ENCODE assay signal across 24 cellular contexts in the genomic region with DNA sequence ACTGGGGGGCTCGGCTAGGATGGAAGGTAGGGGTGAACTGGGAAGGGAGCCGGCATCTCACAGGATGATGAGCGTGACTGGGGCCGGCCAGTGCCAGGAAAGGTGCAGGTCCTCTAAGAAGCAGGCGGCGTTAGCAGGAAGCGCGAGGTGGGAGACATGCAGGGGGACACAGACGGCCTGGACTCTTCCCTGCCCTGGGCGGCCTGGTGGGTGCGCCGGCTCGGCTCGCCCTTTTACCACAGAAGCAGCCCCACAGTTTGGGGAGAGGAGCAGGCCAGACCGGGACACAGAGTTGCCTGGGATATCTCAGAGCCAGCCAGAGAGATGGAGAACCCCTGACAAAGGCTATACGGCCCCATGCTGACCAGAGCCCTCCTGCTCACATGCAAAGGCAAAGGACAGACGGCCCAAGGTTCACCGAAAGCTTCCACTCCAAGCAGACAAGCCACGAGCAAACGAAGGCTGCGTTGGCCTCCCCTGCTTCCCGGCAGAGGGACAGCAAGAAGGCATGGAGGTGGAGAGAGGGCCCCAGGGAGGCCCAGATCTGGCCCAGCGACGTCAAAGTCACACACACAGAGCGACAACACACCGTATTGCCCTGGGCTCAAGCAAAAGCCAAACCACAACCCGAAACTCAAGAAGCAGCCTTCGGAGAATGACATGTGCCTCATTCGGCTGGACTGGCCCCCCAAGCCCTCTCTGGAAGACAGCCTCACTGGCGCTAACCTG. TPM values are rescaled to one million over a fixed set of nuclear protein-coding genes. Genes with fewer than 3 reads are reported as not detected.
DNase-seq lines count a peak whose midpoint lies in the region; ATAC-seq and TF ChIP-seq lines count a peak whose summit lies in the region.
"Had no signal": no experiment of that assay in that cellular context is flagged by ENCODE, and none has a peak within 500 bp of the region (broad histone marks: within the 10 kb centered on the region; RNA-seq: fewer than 3 reads in every experiment).

No MANE protein-coding gene starts in this region.

- DNase-seq in activated CD4-positive, alpha-beta memory T cell treated with anti-CD3 and anti-CD28 coated beads for 36 hours, result no peak
- no peak for DNase-seq in activated CD4-positive, alpha-beta memory T cell treated with anti-CD3 and anti-CD28 coated beads, Interleukin-2, amount 10 ng/mL, durations not matched to agents 7 days and 5 days
- no peak for DNase-seq in RWPE1 (ENCODE audit: low spot score)
- DNase-seq in endodermal cell, result no peak
- DNase-seq in progenitor cell of endocrine pancreas (ENCODE audit: low spot score, unreplicated experiment), result no peak
- no peak for DNase-seq in NCI-H2107 treated with DMSO at 0.1 percent for 48 hours (lab: John Stamatoyannopoulos, UW; ENCODE audit: unreplicated experiment)
- DNase-seq in activated CD8-positive, alpha-beta memory T cell treated with anti-CD3 and anti-CD28 coated beads, Interleukin-2, amount 50 U/mL, for 48 hours, result no peak
- DNase-seq: CD4-positive, CD25-positive, alpha-beta regulatory T cell; COR-L47; DMS 273 treated with DMSO at 0.1 percent for 48 hours; NCI-H1105 treated with DMSO at 0.1 percent for 48 hours; NCI-H1694; NCI-H2081 treated with DMSO at 0.1 percent for 48 hours; NCI-H510A treated with DMSO at 0.1 percent for 48 hours; NCI-H774; OCI-M1; SIG-M5 had no signal

- no peaks in the 10 kb centered on the region for H3K4me1 ChIP-seq in endodermal cell (ENCODE audit: control insufficient read depth, insufficient read depth, low read length)

- TF ChIP-seq CTCF in RWPE1 (conservative IDR thresholded peaks at IDR 0.05; ENCODE audit: low read depth), result no peak
- no peak for TF ChIP-seq CTCF in endodermal cell (conservative IDR thresholded peaks at IDR 0.05)
- no peak for TF ChIP-seq CTCF in progenitor cell of endocrine pancreas (IDR thresholded peaks at IDR 0.05; ENCODE audit: unreplicated experiment)

- intact Hi-C loops in activated CD4-positive, alpha-beta memory T cell treated with anti-CD3 and anti-CD28 coated beads for 36 hours (cut with micrococcal nuclease), result no loop called here

- peaks cover 4% of the 10 kb centered on the region for H3K36me3 ChIP-seq in endodermal cell (ENCODE audit: control insufficient read depth, insufficient read depth, low read length)

- ATAC-seq in GM18519 (IDR thresholded peaks at IDR 0.05; ENCODE audit: low FRiP score, unreplicated experiment), result no peak
- ATAC-seq: HCT116, SK-N-SH treated with all-trans-retinoic acid at 6 μM for 48 hours had no signal

- peak overlapping the region; percentile 66 for H3K27ac ChIP-seq in RWPE1
- H3K27ac ChIP-seq in endodermal cell (ENCODE audit: low read depth, low read length), result no peak overlapping the region
- H3K27ac ChIP-seq: 22Rv1 had no signal

- POLR2A ChIA-PET in activated CD4-positive, alpha-beta memory T cell treated with anti-CD3 and anti-CD28 coated beads for 36 hours (lab: Charles Lee), result no interaction called here
- POLR2A ChIA-PET in activated CD4-positive, alpha-beta memory T cell treated with anti-CD3 and anti-CD28 coated beads, Interleukin-2, amount 10 ng/mL, durations not matched to agents 7 days and 5 days (lab: Charles Lee), result interaction anchor here (0.8 kb wide), 1 partner anchor 157 kb away, joined by 3 read pairs; no protein-coding TSS in a partner anchor
- POLR2A ChIA-PET in RWPE1 (lab: Yijun Ruan, JAX; ENCODE audit: low non-redundant PET), result no interaction called here

- 87 to 94% methylated on average over 21 to 30 of the region's 30 CpGs for WGBS in endodermal cell (ENCODE audit: insufficient coverage in 1 of 2, insufficient read length in 1 of 2), 2 experiments

- H3K4me3 Mint-ChIP-seq in activated CD4-positive, alpha-beta memory T cell treated with anti-CD3 and anti-CD28 coated beads for 36 hours, result no peak overlapping the region
- no peak overlapping the region for H3K4me3 Mint-ChIP-seq in activated CD4-positive, alpha-beta memory T cell treated with anti-CD3 and anti-CD28 coated beads, Interleukin-2, amount 10 ng/mL, durations not matched to agents 7 days and 5 days
- no peak overlapping the region for H3K4me3 Mint-ChIP-seq in endodermal cell
- H3K4me3 Mint-ChIP-seq in progenitor cell of endocrine pancreas (ENCODE audit: low read depth), result no peak overlapping the region
- H3K4me3 Mint-ChIP-seq: CD4-positive, CD25-positive, alpha-beta regulatory T cell had no signal

- CTCF ChIA-PET in activated CD4-positive, alpha-beta memory T cell treated with anti-CD3 and anti-CD28 coated beads for 36 hours (lab: Charles Lee), result interaction anchor here (5.5 kb wide), 1 partner anchor 9 kb away, joined by 147 read pairs; no protein-coding TSS in a partner anchor
- CTCF ChIA-PET in activated CD4-positive, alpha-beta memory T cell treated with anti-CD3 and anti-CD28 coated beads, Interleukin-2, amount 10 ng/mL, durations not matched to agents 7 days and 5 days (lab: Charles Lee), result interaction anchor here (0.9 kb wide), 1 partner anchor 9 kb away, joined by 3 read pairs; no protein-coding TSS in a partner anchor
- CTCF ChIA-PET in RWPE1 (lab: Yijun Ruan, JAX), result no interaction called here

- peaks cover 21% of the 10 kb centered on the region for H3K36me3 Mint-ChIP-seq in activated CD4-positive, alpha-beta memory T cell treated with anti-CD3 and anti-CD28 coated beads for 36 hours
- H3K36me3 Mint-ChIP-seq in activated CD4-positive, alpha-beta memory T cell treated with anti-CD3 and anti-CD28 coated beads, Interleukin-2, amount 10 ng/mL, durations not matched to agents 7 days and 5 days (ENCODE audit: low read depth), result peaks cover 2% of the 10 kb centered on the region
- H3K36me3 Mint-ChIP-seq in endodermal cell (ENCODE audit: low read depth) (peaks cover 7% of the 10 kb centered on the region), progenitor cell of endocrine pancreas (ENCODE audit: insufficient read depth) (peaks cover 4% of the 10 kb centered on the region)

- H3K9ac ChIP-seq in endodermal cell (ENCODE audit: extremely low read depth, low read length, poor library complexity, severe bottlenecking), result no peak overlapping the region

- no peaks in the 10 kb centered on the region for H3K27me3 ChIP-seq in endodermal cell (ENCODE audit: control insufficient read depth, insufficient read depth, low read length, poor library complexity, severe bottlenecking)

- no peaks in the 10 kb centered on the region for H3K9me3 ChIP-seq in endodermal cell (ENCODE audit: control insufficient read depth, low read length)

- H3K27ac Mint-ChIP-seq in activated CD4-positive, alpha-beta memory T cell treated with anti-CD3 and anti-CD28 coated beads for 36 hours, result peak overlapping the region; percentile 56
- H3K27ac Mint-ChIP-seq in activated CD4-positive, alpha-beta memory T cell treated with anti-CD3 and anti-CD28 coated beads, Interleukin-2, amount 10 ng/mL, durations not matched to agents 7 days and 5 days, result no peak overlapping the region
- H3K27ac Mint-ChIP-seq in endodermal cell, result peak overlapping the region; percentile 52
- peak overlapping the region; percentile 52 for H3K27ac Mint-ChIP-seq in progenitor cell of endocrine pancreas

- no peaks in the 10 kb centered on the region for H3K9me3 Mint-ChIP-seq in activated CD4-positive, alpha-beta memory T cell treated with anti-CD3 and anti-CD28 coated beads for 36 hours
- no peaks in the 10 kb centered on the region for H3K9me3 Mint-ChIP-seq in activated CD4-positive, alpha-beta memory T cell treated with anti-CD3 and anti-CD28 coated beads, Interleukin-2, amount 10 ng/mL, durations not matched to agents 7 days and 5 days
- H3K9me3 Mint-ChIP-seq in endodermal cell (no peaks in the 10 kb centered on the region), progenitor cell of endocrine pancreas (ENCODE audit: low read depth) (no peaks in the 10 kb centered on the region)
- H3K9me3 Mint-ChIP-seq: CD4-positive, CD25-positive, alpha-beta regulatory T cell had no signal

- H3K27me3 Mint-ChIP-seq in activated CD4-positive, alpha-beta memory T cell treated with anti-CD3 and anti-CD28 coated beads for 36 hours, result no peaks in the 10 kb centered on the region
- no peaks in the 10 kb centered on the region for H3K27me3 Mint-ChIP-seq in activated CD4-positive, alpha-beta memory T cell treated with anti-CD3 and anti-CD28 coated beads, Interleukin-2, amount 10 ng/mL, durations not matched to agents 7 days and 5 days
- H3K27me3 Mint-ChIP-seq in endodermal cell (ENCODE audit: insufficient read depth), result no peaks in the 10 kb centered on the region
- H3K27me3 Mint-ChIP-seq in progenitor cell of endocrine pancreas, result no peaks in the 10 kb centered on the region
- H3K27me3 Mint-ChIP-seq: CD4-positive, CD25-positive, alpha-beta regulatory T cell had no signal

- no peak overlapping the region for H3K4me3 ChIP-seq in endodermal cell (ENCODE audit: low read length)

- peaks cover 8% of the 10 kb centered on the region for H3K4me1 Mint-ChIP-seq in activated CD4-positive, alpha-beta memory T cell treated with anti-CD3 and anti-CD28 coated beads for 36 hours (ENCODE audit: low read depth)
- H3K4me1 Mint-ChIP-seq in activated CD4-positive, alpha-beta memory T cell treated with anti-CD3 and anti-CD28 coated beads, Interleukin-2, amount 10 ng/mL, durations not matched to agents 7 days and 5 days, result peaks cover 7% of the 10 kb centered on the region
- peaks cover 10% of the 10 kb centered on the region for H3K4me1 Mint-ChIP-seq in endodermal cell
- peaks cover 3% of the 10 kb centered on the region for H3K4me1 Mint-ChIP-seq in progenitor cell of endocrine pancreas (ENCODE audit: low read depth)

RNA-seq across cellular contexts. Expression of a gene that starts 14.9 kb away (rescaled TPM):
- 1 to 10 TPM; 7.2 to 7.3 TPM for total RNA-seq in activated CD4-positive, alpha-beta memory T cell treated with anti-CD3 and anti-CD28 coated beads for 36 hours
- 1 to 10 TPM; 3.3 to 3.7 TPM for total RNA-seq in activated CD4-positive, alpha-beta memory T cell treated with anti-CD3 and anti-CD28 coated beads, Interleukin-2, amount 10 ng/mL, durations not matched to agents 7 days and 5 days
- total RNA-seq in endodermal cell, result 10 to 100 TPM in 1 of 2 donors, 1 to 10 TPM in 1; 7.6 to 18.7 TPM
- polyA plus RNA-seq in endodermal cell (2013, experiment 1 of 2), result 13.0 TPM
- polyA plus RNA-seq in endodermal cell (2013, experiment 2 of 2), result 13.1 TPM
- 29.3 and 30.0 TPM in 2 replicates for total RNA-seq in progenitor cell of endocrine pancreas

RNA-seq across cellular contexts. Expression of a gene that starts 39.2 kb away (rescaled TPM):
- 10 to 100 TPM; 40.4 to 42.0 TPM for total RNA-seq in activated CD4-positive, alpha-beta memory T cell treated with anti-CD3 and anti-CD28 coated beads for 36 hours
- 10 to 100 TPM; 19.9 to 22.7 TPM for total RNA-seq in activated CD4-positive, alpha-beta memory T cell treated with anti-CD3 and anti-CD28 coated beads, Interleukin-2, amount 10 ng/mL, durations not matched to agents 7 days and 5 days
- total RNA-seq in endodermal cell (1 to 10 TPM; 4.6 to 6.4 TPM), progenitor cell of endocrine pancreas (21.0 and 24.4 TPM in 2 replicates)
- 7.7 TPM for polyA plus RNA-seq in endodermal cell (2013, experiment 1 of 2)
- 6.8 TPM for polyA plus RNA-seq in endodermal cell (2013, experiment 2 of 2)

RNA-seq across cellular contexts. Expression of a gene that starts 57.8 kb away (rescaled TPM):
- total RNA-seq in activated CD4-positive, alpha-beta memory T cell treated with anti-CD3 and anti-CD28 coated beads for 36 hours, result not detected
- total RNA-seq in activated CD4-positive, alpha-beta memory T cell treated with anti-CD3 and anti-CD28 coated beads, Interleukin-2, amount 10 ng/mL, durations not matched to agents 7 days and 5 days, result not detected
- total RNA-seq in endodermal cell (not detected), progenitor cell of endocrine pancreas (not detected in 2 replicates)
- polyA plus RNA-seq in endodermal cell (2013, experiment 1 of 2), result not detected
- not detected for polyA plus RNA-seq in endodermal cell (2013, experiment 2 of 2)
- total RNA-seq: CD4-positive, CD25-positive, alpha-beta regulatory T cell; LHCN-M2; RPMI7951 had no signal
- polyA plus RNA-seq: AG04450; CD4-positive, CD25-positive, alpha-beta regulatory T cell had no signal
